ENCODE assay signal across 9 cellular contexts in the genomic region with DNA sequence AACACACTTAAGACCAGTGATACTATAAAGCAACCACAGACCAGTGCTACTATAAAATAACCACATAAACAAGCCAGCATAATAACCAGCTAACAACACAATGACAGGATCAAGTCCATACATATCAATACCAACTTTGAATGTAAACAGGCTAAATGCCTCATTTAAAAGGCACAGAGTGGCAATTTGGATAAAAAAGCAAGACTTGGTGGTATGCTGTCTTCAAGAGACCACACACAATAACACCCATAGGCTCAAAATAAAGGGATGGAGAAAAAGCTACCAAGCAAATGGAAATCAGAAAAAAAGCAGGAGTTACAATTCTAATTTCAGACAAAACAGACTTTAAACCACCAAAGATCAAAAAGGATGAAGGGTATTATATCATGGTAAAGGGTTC. TPM values are rescaled to one million over a fixed set of nuclear protein-coding genes. Genes with fewer than 3 reads are reported as not detected.
"Had no signal": no experiment of that assay in that cellular context is flagged by ENCODE, and none has a peak within 500 bp of the region (broad histone marks: within the 10 kb centered on the region; RNA-seq: fewer than 3 reads in every experiment).

No MANE protein-coding gene starts in this region.

- H3K36me3 ChIP-seq: HAP-1 had no signal

- DNase-seq: GM23248, GOT3, H7, IMR-90, KG1 had no signal

- H3K27ac ChIP-seq: GM23248 had no signal

- ATAC-seq: HCT116, K562 had no signal

- H3K4me3 ChIP-seq: GM23248, HAP-1, K562 had no signal

- H3K4me1 ChIP-seq: HAP-1 had no signal

RNA-seq across cellular contexts. Expression of a gene that starts 19.8 kb away (rescaled TPM):
- total RNA-seq: HT-29, K562 had no signal
- polyA plus RNA-seq: K562 had no signal
